17 cellular contexts compared by ENCODE assay signal in genomic region chr10:30562787-30563186, GRCh38.
DNase-seq lines count a peak whose midpoint lies in the region.
"Had no signal": no experiment of that assay in that cellular context is flagged by ENCODE, and none has a peak within 500 bp of the region (broad histone marks: within the 10 kb centered on the region; RNA-seq: fewer than 3 reads in every experiment).

No MANE protein-coding gene starts in this region.

- no peaks in the 10 kb centered on the region for H3K9me3 Mint-ChIP-seq in activated naive CD4-positive, alpha-beta T cell treated with anti-CD3 and anti-CD28 coated beads for 36 hours
- H3K9me3 Mint-ChIP-seq in activated T-helper 2 cell treated with anti-CD3 and anti-CD28 coated beads, Interferon-gamma antibody, Interleukin-2, Interleukin-4, amounts not matched to agents 10 μg/mL and 5 μg/mL and 100 μg/mL, durations not matched to agents 14 hours and 24 hours and 36 hours, result no peaks in the 10 kb centered on the region
- H3K9me3 Mint-ChIP-seq: CD8-positive, alpha-beta T cell had no signal

- peak; percentile 48 for DNase-seq in activated naive CD4-positive, alpha-beta T cell treated with anti-CD3 and anti-CD28 coated beads for 36 hours
- no peak for DNase-seq in activated naive CD4-positive, alpha-beta T cell treated with anti-CD3 and anti-CD28 coated beads, Interleukin-2, amount 50 U/mL, for 16 hours
- DNase-seq in MV-4-11 (lab: John Stamatoyannopoulos, UW) (peak; percentile 7), NCI-H2171 (lab: John Stamatoyannopoulos, UW) (no peak), cerebellum (ENCODE audit: low spot score) (no peak), NOMO-1 (lab: John Stamatoyannopoulos, UW; ENCODE audit: unreplicated experiment in 2 of 2) (no peak)
- peak; percentile 33 for DNase-seq in activated T-helper 2 cell treated with anti-CD3 and anti-CD28 coated beads, Interferon-gamma antibody, Interleukin-2, Interleukin-4, amounts not matched to agents 10 μg/mL and 5 μg/mL and 100 μg/mL, durations not matched to agents 14 hours and 24 hours and 36 hours (ENCODE audit: low spot score)
- DNase-seq in stimulated activated CD8-positive, alpha-beta memory T cell treated with anti-CD3 and anti-CD28 coated beads, Interleukin-2, amount 100 ng/mL, for 48 hours (ENCODE audit: low read depth in 2 of 2), result peak; percentile 15 to 16
- DNase-seq: CD8-positive, alpha-beta T cell; dermis blood vessel endothelial cell; DMS53; erythroblast; GOT3; NCI-H1694; NCI-H82; RPMI8226; spleen had no signal

- no peak overlapping the region for H3K4me3 Mint-ChIP-seq in activated naive CD4-positive, alpha-beta T cell treated with anti-CD3 and anti-CD28 coated beads for 36 hours
- no peak overlapping the region for H3K4me3 Mint-ChIP-seq in activated T-helper 2 cell treated with anti-CD3 and anti-CD28 coated beads, Interferon-gamma antibody, Interleukin-2, Interleukin-4, amounts not matched to agents 10 μg/mL and 5 μg/mL and 100 μg/mL, durations not matched to agents 14 hours and 24 hours and 36 hours (ENCODE audit: low read depth)
- H3K4me3 Mint-ChIP-seq: CD8-positive, alpha-beta T cell had no signal

- H3K36me3 Mint-ChIP-seq in activated naive CD4-positive, alpha-beta T cell treated with anti-CD3 and anti-CD28 coated beads for 36 hours (ENCODE audit: low read depth), result no peaks in the 10 kb centered on the region
- no peaks in the 10 kb centered on the region for H3K36me3 Mint-ChIP-seq in activated T-helper 2 cell treated with anti-CD3 and anti-CD28 coated beads, Interferon-gamma antibody, Interleukin-2, Interleukin-4, amounts not matched to agents 10 μg/mL and 5 μg/mL and 100 μg/mL, durations not matched to agents 14 hours and 24 hours and 36 hours (ENCODE audit: low read depth)
- H3K36me3 Mint-ChIP-seq: CD8-positive, alpha-beta T cell had no signal

- H3K27ac Mint-ChIP-seq in activated naive CD4-positive, alpha-beta T cell treated with anti-CD3 and anti-CD28 coated beads for 36 hours, result no peak overlapping the region
- no peak overlapping the region for H3K27ac Mint-ChIP-seq in activated T-helper 2 cell treated with anti-CD3 and anti-CD28 coated beads, Interferon-gamma antibody, Interleukin-2, Interleukin-4, amounts not matched to agents 10 μg/mL and 5 μg/mL and 100 μg/mL, durations not matched to agents 14 hours and 24 hours and 36 hours
- H3K27ac Mint-ChIP-seq: CD8-positive, alpha-beta T cell had no signal

- intact Hi-C loops in activated naive CD4-positive, alpha-beta T cell treated with anti-CD3 and anti-CD28 coated beads for 36 hours (cut with micrococcal nuclease), result no loop called here
- intact Hi-C loops in activated T-helper 2 cell treated with anti-CD3 and anti-CD28 coated beads, Interferon-gamma antibody, Interleukin-2, Interleukin-4, amounts not matched to agents 10 μg/mL and 5 μg/mL and 100 μg/mL, durations not matched to agents 14 hours and 24 hours and 36 hours (cut with micrococcal nuclease), result no loop called here

- peaks cover 5% of the 10 kb centered on the region for H3K27me3 Mint-ChIP-seq in activated naive CD4-positive, alpha-beta T cell treated with anti-CD3 and anti-CD28 coated beads for 36 hours (ENCODE audit: low read depth)
- peaks cover 21% of the 10 kb centered on the region for H3K27me3 Mint-ChIP-seq in activated T-helper 2 cell treated with anti-CD3 and anti-CD28 coated beads, Interferon-gamma antibody, Interleukin-2, Interleukin-4, amounts not matched to agents 10 μg/mL and 5 μg/mL and 100 μg/mL, durations not matched to agents 14 hours and 24 hours and 36 hours (ENCODE audit: low read depth)

- CTCF ChIA-PET in activated naive CD4-positive, alpha-beta T cell treated with anti-CD3 and anti-CD28 coated beads for 36 hours (lab: Charles Lee), result interaction anchor here (0.6 to 3.3 kb wide), 2 partner anchors 28 to 796 kb away, joined by 3 to 15 read pairs; no protein-coding TSS in a partner anchor

- H3K4me1 Mint-ChIP-seq in activated naive CD4-positive, alpha-beta T cell treated with anti-CD3 and anti-CD28 coated beads for 36 hours (ENCODE audit: low read depth), result no peaks in the 10 kb centered on the region
- peaks cover 10% of the 10 kb centered on the region for H3K4me1 Mint-ChIP-seq in activated T-helper 2 cell treated with anti-CD3 and anti-CD28 coated beads, Interferon-gamma antibody, Interleukin-2, Interleukin-4, amounts not matched to agents 10 μg/mL and 5 μg/mL and 100 μg/mL, durations not matched to agents 14 hours and 24 hours and 36 hours (ENCODE audit: low read depth)

Comparison
In these comparisons a context has a peak if more than half of its experiments do, and no peak if none do; other contexts are left out.
1. DNase-seq: peak in activated naive CD4-positive, alpha-beta T cell treated with anti-CD3 and anti-CD28 coated beads for 36 hours (single experiment), MV-4-11 (single experiment), activated T-helper 2 cell treated with anti-CD3 and anti-CD28 coated beads, Interferon-gamma antibody, Interleukin-2, Interleukin-4, amounts not matched to agents 10 μg/mL and 5 μg/mL and 100 μg/mL, durations not matched to agents 14 hours and 24 hours and 36 hours (single experiment) and stimulated activated CD8-positive, alpha-beta memory T cell treated with anti-CD3 and anti-CD28 coated beads, Interleukin-2, amount 100 ng/mL, for 48 hours (2 of 2); none in activated naive CD4-positive, alpha-beta T cell treated with anti-CD3 and anti-CD28 coated beads, Interleukin-2, amount 50 U/mL, for 16 hours (single experiment), NCI-H2171 (single experiment), cerebellum (single experiment) and NOMO-1 (0 of 2).